ENCODE assay signal across 17 cellular contexts in the genomic region with DNA sequence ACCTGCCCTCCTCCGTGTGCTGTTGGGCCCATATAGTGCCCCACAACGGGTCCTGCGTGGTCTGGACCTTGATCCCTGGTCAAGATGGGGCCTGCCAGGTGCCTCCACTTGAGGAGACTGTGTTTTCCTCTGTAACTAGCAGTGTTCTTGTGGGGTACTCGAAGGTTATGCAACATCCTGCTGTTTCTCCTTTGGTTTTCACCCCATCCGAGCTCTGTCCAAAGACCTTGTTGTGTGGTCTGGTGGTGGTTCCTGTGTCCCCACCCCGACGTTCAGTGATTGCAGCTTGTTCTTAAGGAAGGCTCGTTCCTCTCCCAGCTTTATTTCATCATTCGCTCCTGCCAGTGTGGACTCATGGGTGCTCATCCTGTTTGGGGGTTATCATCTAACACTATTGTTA. TPM values are rescaled to one million over a fixed set of nuclear protein-coding genes. Genes with fewer than 3 reads are reported as not detected.
DNase-seq lines count a peak whose midpoint lies in the region; ATAC-seq and FAIRE-seq lines count a peak whose summit lies in the region.
"Had no signal": no experiment of that assay in that cellular context is flagged by ENCODE, and none has a peak within 500 bp of the region (broad histone marks: within the 10 kb centered on the region; RNA-seq: fewer than 3 reads in every experiment).

No MANE protein-coding gene starts in this region.

- peaks cover 29% of the 10 kb centered on the region for H3K79me1 ChIP-seq in trophoblast cell (ENCODE audit: low read length)

- intact Hi-C loops in head of caudate nucleus (cut with DNase I), result no loop called here

- no peak overlapping the region for H3K14ac ChIP-seq in trophoblast cell (ENCODE audit: low read length)

- peak overlapping the region; percentile 6 for H2BK12ac ChIP-seq in trophoblast cell (ENCODE audit: low read length)

- peak overlapping the region; percentile 28 for H2BK120ac ChIP-seq in trophoblast cell (ENCODE audit: insufficient read depth, low read length, poor library complexity)

- DNase-seq in CD1c-positive myeloid dendritic cell (ENCODE audit: extremely low spot score), result peak; percentile 15
- DNase-seq in trophoblast cell, result no peak
- DNase-seq in retina, result no peak
- DNase-seq in substantia nigra (lab: John Stamatoyannopoulos, UW), result no peak
- DNase-seq in small intestine, result no peak
- no peak for DNase-seq in head of caudate nucleus
- DNase-seq: GM23248, IMR-90, NCI-H510A treated with DMSO at 0.1 percent for 48 hours had no signal

- peak overlapping the region; percentile 61 for H3K18ac ChIP-seq in trophoblast cell (ENCODE audit: low read length)

- FAIRE-seq in small intestine (lab: Jason Lieb, UNC), result no peak
- FAIRE-seq: TTC549 had no signal

- no peak overlapping the region for H2BK5ac ChIP-seq in trophoblast cell (ENCODE audit: low read depth, low read length, poor library complexity)

- no peak for ATAC-seq in activated T-helper 17 cell treated with anti-CD3 and anti-CD28 coated beads, Interleukin-2, amount 50 U/mL, for 72 hours (replicated peaks)
- ATAC-seq: psoas muscle had no signal

- peak overlapping the region; percentile 29 for H3K4ac ChIP-seq in trophoblast cell (ENCODE audit: low read depth, low read length)

- peaks cover 43% of the 10 kb centered on the region for H3K4me1 Mint-ChIP-seq in activated T-helper 17 cell treated with anti-CD3 and anti-CD28 coated beads, Interleukin-2, amount 50 U/mL, for 72 hours

- H4K12ac ChIP-seq in trophoblast cell (ENCODE audit: low read depth, low read length), result no peak overlapping the region

- no peaks in the 10 kb centered on the region for H3K27me3 Mint-ChIP-seq in activated T-helper 17 cell treated with anti-CD3 and anti-CD28 coated beads, Interleukin-2, amount 50 U/mL, for 72 hours

- H4K8ac ChIP-seq in trophoblast cell (ENCODE audit: low read depth, low read length), result no peak overlapping the region

- H3K4me2 ChIP-seq in trophoblast cell (ENCODE audit: low read length), result no peak overlapping the region

- H2AFZ ChIP-seq in trophoblast cell (ENCODE audit: insufficient read depth, low read length, poor library complexity), result no peak overlapping the region
- H2AFZ ChIP-seq: GM23248 had no signal

- peak overlapping the region; percentile 77 for H2AK5ac ChIP-seq in trophoblast cell (ENCODE audit: low read length)

- H3K79me2 ChIP-seq in trophoblast cell (ENCODE audit: control insufficient read depth, insufficient read depth, low read length, poor library complexity), result peaks cover 6% of the 10 kb centered on the region

- peaks cover 38% of the 10 kb centered on the region for H3K36me3 ChIP-seq in KOPT-K1 (ENCODE audit: insufficient read depth, low read length)
- peaks cover 0 to 3% of the 10 kb centered on the region in 2 experiments for H3K36me3 ChIP-seq in trophoblast cell (ENCODE audit: control insufficient read depth in 1 of 2, insufficient read depth in 2 of 2, low read length in 2 of 2)
- no peaks in the 10 kb centered on the region for H3K36me3 ChIP-seq in small intestine (ENCODE audit: control insufficient read depth in 2 of 2, insufficient read depth in 2 of 2, low read length in 2 of 2)
- H3K36me3 ChIP-seq: ascending aorta had no signal

- H3K27me3 ChIP-seq in trophoblast cell (ENCODE audit: insufficient read depth, low read length), result no peaks in the 10 kb centered on the region
- no peaks in the 10 kb centered on the region for H3K27me3 ChIP-seq in small intestine (ENCODE audit: control insufficient read depth in 2 of 2, insufficient read depth in 2 of 2, low read length in 2 of 2)
- H3K27me3 ChIP-seq: ascending aorta had no signal

- no peaks in the 10 kb centered on the region for H3K9me3 Mint-ChIP-seq in activated T-helper 17 cell treated with anti-CD3 and anti-CD28 coated beads, Interleukin-2, amount 50 U/mL, for 72 hours

- H3K27ac ChIP-seq in KOPT-K1 (ENCODE audit: low read depth, low read length, poor library complexity, severe bottlenecking) (peak overlapping the region; percentile 5), trophoblast cell (ENCODE audit: low read depth, low read length) (no peak overlapping the region), substantia nigra (ENCODE audit: low read depth, low read length, poor library complexity, severe bottlenecking) (no peak overlapping the region), small intestine (ENCODE audit: low read depth in 1 of 2, low read length in 1 of 2) (no peak overlapping the region)
- H3K27ac ChIP-seq: ascending aorta, GM23248, psoas muscle had no signal

- peak overlapping the region; percentile 49 for H4K91ac ChIP-seq in trophoblast cell (ENCODE audit: low read depth, low read length)

- H3K27ac Mint-ChIP-seq in activated T-helper 17 cell treated with anti-CD3 and anti-CD28 coated beads, Interleukin-2, amount 50 U/mL, for 72 hours, result peak overlapping the region; percentile 29

- H3K9ac ChIP-seq in trophoblast cell (ENCODE audit: low read length), result no peak overlapping the region
- H3K9ac ChIP-seq: GM23248 had no signal

- WGBS in trophoblast cell (ENCODE audit: extremely low coverage, insufficient coverage, insufficient read length), result no CpG with 5 or more reads among the region's 9 CpGs
- WGBS in small intestine, 3 donors, result 59 to 60% (median 60%) methylated on average over 9 of the region's 9 CpGs

- H3K36me3 Mint-ChIP-seq in activated T-helper 17 cell treated with anti-CD3 and anti-CD28 coated beads, Interleukin-2, amount 50 U/mL, for 72 hours (ENCODE audit: low read depth), result peaks cover 28% of the 10 kb centered on the region

- H3K23ac ChIP-seq in trophoblast cell (ENCODE audit: low read length), result no peak overlapping the region

- no peak overlapping the region for H3K4me3 Mint-ChIP-seq in activated T-helper 17 cell treated with anti-CD3 and anti-CD28 coated beads, Interleukin-2, amount 50 U/mL, for 72 hours

- H3K4me1 ChIP-seq in trophoblast cell (ENCODE audit: control insufficient read depth in 1 of 2, insufficient read depth in 2 of 2, low read length in 2 of 2) (peaks cover 36 to 47% of the 10 kb centered on the region in 2 experiments), small intestine (ENCODE audit: control insufficient read depth in 2 of 2, insufficient read depth in 1 of 2, low read depth in 1 of 2, low read length in 1 of 2) (peaks cover 2 to 9% of the 10 kb centered on the region in 2 donors)

- H3K9me3 ChIP-seq in KOPT-K1 (ENCODE audit: insufficient read depth, low read length, poor library complexity, severe bottlenecking) (no peaks in the 10 kb centered on the region), trophoblast cell (ENCODE audit: insufficient read depth, low read depth, low read length) (peaks cover 6% of the 10 kb centered on the region), small intestine (ENCODE audit: control insufficient read depth, low read depth) (no peaks in the 10 kb centered on the region)
- H3K9me3 ChIP-seq: ascending aorta, psoas muscle had no signal

- H3K4me3 ChIP-seq in trophoblast cell (ENCODE audit: low read depth, low read length) (no peak overlapping the region), small intestine (ENCODE audit: low read depth in 1 of 2, low read length in 2 of 2) (no peak overlapping the region)
- H3K4me3 ChIP-seq: ascending aorta, GM23248, psoas muscle had no signal

RNA-seq across cellular contexts. Expression of a gene that starts 38.7 kb away (rescaled TPM):
- not detected for total RNA-seq in activated T-helper 17 cell treated with anti-CD3 and anti-CD28 coated beads, Interleukin-2, amount 50 U/mL, for 72 hours
- polyA plus RNA-seq in trophoblast cell (2013), result 28.8 and 29.8 TPM in 2 replicates
- under 1 TPM in 2 of 3 donors, not detected in 1; 0.04 to 0.27 TPM for polyA plus RNA-seq in small intestine
- total RNA-seq: ascending aorta, fibroblast of villous mesenchyme, GM23248, IMR-90, mucosa of gallbladder had no signal
- polyA plus RNA-seq: BJ, IMR-90 had no signal
